8 cellular contexts compared by ENCODE assay signal in the genomic region with DNA sequence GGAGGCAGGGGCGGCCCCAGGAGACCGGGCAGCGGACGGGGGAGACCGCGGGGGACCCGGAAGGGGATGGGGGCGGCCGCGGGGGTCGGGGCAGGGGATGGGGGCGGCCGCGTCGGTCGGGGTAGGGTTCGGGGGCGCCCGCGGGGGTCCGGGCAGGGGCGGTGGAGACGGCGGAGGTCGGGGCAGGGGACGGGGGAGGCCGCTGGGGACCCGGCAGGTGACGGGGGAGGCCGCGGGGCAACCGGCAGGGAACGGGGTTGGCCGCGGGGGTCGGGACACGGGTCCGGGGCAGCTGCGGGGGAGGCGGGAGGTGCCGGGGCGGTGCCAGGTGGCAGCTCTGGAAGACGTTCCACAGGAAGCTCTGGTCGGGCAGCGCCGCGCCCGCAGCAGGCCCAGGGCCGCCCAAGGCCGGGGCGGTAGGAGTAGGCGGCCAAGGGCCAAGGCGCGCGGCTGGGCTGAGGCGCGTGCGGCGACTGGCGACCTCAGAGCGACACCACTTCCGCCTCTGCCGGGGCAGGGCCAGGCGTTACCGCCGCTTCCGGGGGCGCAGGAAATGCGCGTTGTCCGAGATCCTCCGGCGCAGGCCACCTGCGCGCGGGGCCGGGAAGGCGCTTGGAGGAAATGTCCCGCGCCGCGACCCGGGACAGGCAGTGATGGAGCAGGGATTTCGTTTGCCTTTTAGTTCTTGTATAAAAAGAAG.
A peak's percentile ranks its signal among the peaks of the same experiment; 100 is the strongest.
DNase-seq lines count a peak whose midpoint lies in the region; ATAC-seq and TF ChIP-seq lines count a peak whose summit lies in the region.
"Not testable (repeated sequence)": the region's sequence is repeated elsewhere in the genome, so short reads cannot be mapped to it uniquely, and the experiment has no call there.

No MANE protein-coding gene starts in this region.

- ATAC-seq in DND-41 (ENCODE audit: insufficient read depth, low read depth), result peak; percentile 93
- peak; percentile 95 for ATAC-seq in GM21367 (IDR thresholded peaks at IDR 0.05; ENCODE audit: unreplicated experiment)
- ATAC-seq in HG03439 (IDR thresholded peaks at IDR 0.05; ENCODE audit: unreplicated experiment), result peak; percentile 96

- H3K27me3 ChIP-seq in DND-41 (ENCODE audit: insufficient read depth, low read length, poor library complexity), result not testable (repeated sequence)

- peak overlapping the region; percentile 71 for H2AFZ ChIP-seq in DND-41 (ENCODE audit: low read depth, low read length)

- H3K79me2 ChIP-seq in DND-41 (ENCODE audit: insufficient read depth, low read length), result not testable (repeated sequence)

- H3K27ac Mint-ChIP-seq in nephron, result not testable (repeated sequence)

- H3K9me3 Mint-ChIP-seq in nephron, result not testable (repeated sequence)

- H3K27me3 Mint-ChIP-seq in nephron (ENCODE audit: low read depth), result not testable (repeated sequence)

- H3K4me1 ChIP-seq in DND-41 (ENCODE audit: insufficient read depth, low read length), result not testable (repeated sequence)

- H3K36me3 Mint-ChIP-seq in nephron (ENCODE audit: low read depth), result not testable (repeated sequence)

- H3K9me3 ChIP-seq in DND-41 (ENCODE audit: insufficient read depth, low read length, severe bottlenecking), result not testable (repeated sequence)

- H4K20me1 ChIP-seq in DND-41 (ENCODE audit: insufficient read depth, low read length), result not testable (repeated sequence)

- TF ChIP-seq CTCF in DND-41 (IDR thresholded peaks at IDR 0.05; ENCODE audit: borderline replicate concordance, extremely low read depth, low read length, poor library complexity, severe bottlenecking); nephron (IDR thresholded peaks at IDR 0.05; ENCODE audit: unreplicated experiment in 3 of 3): not testable (repeated sequence)

- peak overlapping the region; percentile 47 for H3K9ac ChIP-seq in DND-41 (ENCODE audit: low read depth, low read length)

- not testable (repeated sequence) for H3K27ac ChIP-seq in DND-41 (ENCODE audit: low read length)

- peak overlapping the region; percentile 64 for H3K4me2 ChIP-seq in DND-41 (ENCODE audit: insufficient read depth, low read length)

- peak; percentile 78 for DNase-seq in DND-41
- peak; percentile 23 to 69 (median 51) for DNase-seq in T-helper 1 cell
- DNase-seq in activated naive CD8-positive, alpha-beta T cell treated with anti-CD3 and anti-CD28 coated beads, Interleukin-2, amount 50 U/mL, for 16 hours (ENCODE audit: low read depth, low spot score), result peak; percentile 51
- peak; percentile 84 for DNase-seq in glomerular visceral epithelial cell (ENCODE audit: extremely low spot score)
- DNase-seq in stimulated activated CD8-positive, alpha-beta memory T cell treated with anti-CD3 and anti-CD28 coated beads, Interleukin-4, amount 100 ng/mL, for 1 hour (ENCODE audit: low read depth in 2 of 2, low spot score in 1 of 2), result peak; percentile 24 to 48

- H3K4me3 ChIP-seq in DND-41 (ENCODE audit: low read depth in 1 of 2, low read length in 2 of 2), result peak overlapping the region; percentile 19 to 57; a peak in 2 of 4 replicates

- H3K4me1 Mint-ChIP-seq in nephron, result peaks cover 11% of the 10 kb centered on the region

- peak overlapping the region; percentile 85 to 88 (median 86) for H3K4me3 Mint-ChIP-seq in nephron

- H3K36me3 ChIP-seq in DND-41 (ENCODE audit: insufficient read depth, low read length), result peaks cover 14% of the 10 kb centered on the region
